ENCODE assay signal across 29 cellular contexts in the genomic region with DNA sequence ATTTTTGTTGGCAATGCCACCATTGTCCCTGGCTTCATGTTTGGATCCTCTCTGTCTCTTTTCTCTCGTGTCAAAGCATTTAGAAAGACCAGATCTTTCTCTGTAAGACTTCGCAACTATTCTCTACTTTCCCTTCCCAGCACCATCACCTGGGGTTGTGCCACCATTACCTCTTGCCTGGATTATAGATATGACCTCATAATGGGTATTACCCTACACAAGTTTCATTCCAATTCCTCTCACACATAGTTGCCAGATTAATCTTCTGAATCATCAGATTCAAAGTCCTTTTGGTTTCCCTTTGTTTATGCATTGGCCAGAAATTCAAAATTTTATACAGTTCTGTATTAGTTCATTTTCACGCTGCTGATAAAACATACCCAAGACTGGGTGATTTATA. TPM values are rescaled to one million over a fixed set of nuclear protein-coding genes. Genes with fewer than 3 reads are reported as not detected.
DNase-seq lines count a peak whose midpoint lies in the region; ATAC-seq and FAIRE-seq lines count a peak whose summit lies in the region.
"Had no signal": no experiment of that assay in that cellular context is flagged by ENCODE, and none has a peak within 500 bp of the region (broad histone marks: within the 10 kb centered on the region; RNA-seq: fewer than 3 reads in every experiment).

No MANE protein-coding gene starts in this region.

- peaks cover 2% of the 10 kb centered on the region for H3K36me3 Mint-ChIP-seq in activated naive CD4-positive, alpha-beta T cell treated with anti-CD3 and anti-CD28 coated beads for 36 hours (ENCODE audit: low read depth)
- no peaks in the 10 kb centered on the region for H3K36me3 Mint-ChIP-seq in T-cell
- no peaks in the 10 kb centered on the region for H3K36me3 Mint-ChIP-seq in central memory CD8-positive, alpha-beta T cell (ENCODE audit: insufficient read depth)

- no peak for DNase-seq in activated naive CD4-positive, alpha-beta T cell treated with anti-CD3 and anti-CD28 coated beads for 36 hours
- no peak for DNase-seq in activated naive CD4-positive, alpha-beta T cell treated with Interleukin-2 at 50 U/mL for 16 hours
- DNase-seq in T-cell (no peak), small intestine (peak; percentile 27), foreskin melanocyte (no peak), GM23248 (no peak)
- no peak for DNase-seq in central memory CD8-positive, alpha-beta T cell (ENCODE audit: low spot score in 2 of 2)
- DNase-seq: activated CD4-positive, CD25-positive, alpha-beta regulatory T cell; activated effector memory CD4-positive, alpha-beta T cell treated with Interleukin-2 at 50 U/mL for 16 hours; cortex of kidney; effector memory CD8-positive, alpha-beta T cell; erythroblast; H9; lower lobe of right lung; NCI-H1105 treated with DMSO at 0.1 percent for 48 hours; NCI-H2029; NCI-H526 treated with DMSO at 0.1 percent for 48 hours; SIG-M5; stimulated activated CD4-positive, alpha-beta T cell treated with anti-CD3 and anti-CD28 coated beads, Interleukin-2, amount 100 ng/mL, for 48 hours had no signal

- H3K4me3 Mint-ChIP-seq in activated naive CD4-positive, alpha-beta T cell treated with anti-CD3 and anti-CD28 coated beads for 36 hours: no peak overlapping the region
- peak overlapping the region in 1 of 3 donors; percentile 68 for H3K4me3 Mint-ChIP-seq in T-cell
- no peak overlapping the region for H3K4me3 Mint-ChIP-seq in central memory CD8-positive, alpha-beta T cell
- H3K4me3 Mint-ChIP-seq: H9, neural crest cell had no signal

- POLR2A ChIA-PET in T-cell (lab: Charles Lee): no interaction called here

- H3K27ac Mint-ChIP-seq in activated naive CD4-positive, alpha-beta T cell treated with anti-CD3 and anti-CD28 coated beads for 36 hours: peak overlapping the region; percentile 31
- peak overlapping the region; percentile 99 to 100 for H3K27ac Mint-ChIP-seq in T-cell
- H3K27ac Mint-ChIP-seq in central memory CD8-positive, alpha-beta T cell (ENCODE audit: low read depth): peak overlapping the region; percentile 52
- H3K27ac Mint-ChIP-seq: H9 had no signal

- no peak overlapping the region for H3K4me2 ChIP-seq in GM23248 (ENCODE audit: unreplicated experiment)

- no peak for ATAC-seq in T-cell (replicated peaks in 1 of 4)
- ATAC-seq in central memory CD8-positive, alpha-beta T cell (replicated peaks; ENCODE audit: extremely low read depth, poor library complexity, severe bottlenecking): no peak
- ATAC-seq: effector memory CD8-positive, alpha-beta T cell; K562; lower lobe of right lung; Panc1 had no signal

- H3K9me3 Mint-ChIP-seq in activated naive CD4-positive, alpha-beta T cell treated with anti-CD3 and anti-CD28 coated beads for 36 hours: peaks cover 5% of the 10 kb centered on the region
- H3K9me3 Mint-ChIP-seq in T-cell: peaks cover 0 to 5% (median 0%) of the 10 kb centered on the region in 3 donors
- H3K9me3 Mint-ChIP-seq in central memory CD8-positive, alpha-beta T cell: peaks cover 4% of the 10 kb centered on the region
- H3K9me3 Mint-ChIP-seq: effector memory CD8-positive, alpha-beta T cell; neural crest cell had no signal

- no peak overlapping the region for H2AFZ ChIP-seq in GM23248
- H2AFZ ChIP-seq: parathyroid adenoma had no signal

- H4K20me1 ChIP-seq in GM23248 (ENCODE audit: insufficient read depth): no peaks in the 10 kb centered on the region
- H4K20me1 ChIP-seq: BLaER1 treated with 17β-estradiol and CSF1 and Interleukin-3, amounts not matched to agents 10 nM and 100 nM had no signal

- no peak overlapping the region for H3K27ac ChIP-seq in small intestine (ENCODE audit: low read depth in 1 of 2, low read length in 1 of 2)
- H3K27ac ChIP-seq in GM23248: no peak overlapping the region
- H3K27ac ChIP-seq: lower lobe of right lung, parathyroid adenoma, right atrium auricular region had no signal

- H3K9me2 ChIP-seq in GM23248 (ENCODE audit: insufficient read depth): no peaks in the 10 kb centered on the region

- H3K9me3 ChIP-seq in small intestine (ENCODE audit: control insufficient read depth, low read depth) (no peaks in the 10 kb centered on the region), GM23248 (ENCODE audit: low read depth) (no peaks in the 10 kb centered on the region)
- H3K9me3 ChIP-seq: lower lobe of right lung, mucosa of descending colon, right atrium auricular region had no signal

- in situ Hi-C loops in GM23248 (cut with MboI): no loop called here

- no peak overlapping the region for H3K9ac ChIP-seq in GM23248
- H3K9ac ChIP-seq: BLaER1 treated with 17β-estradiol and CSF1 and Interleukin-3, amounts not matched to agents 10 nM and 100 nM; parathyroid adenoma had no signal

- no peaks in the 10 kb centered on the region for H3F3A ChIP-seq in GM23248 (ENCODE audit: insufficient read depth)

- intact Hi-C loops in activated naive CD4-positive, alpha-beta T cell treated with anti-CD3 and anti-CD28 coated beads for 36 hours (cut with micrococcal nuclease): no loop called here

- FAIRE-seq in small intestine (lab: Jason Lieb, UNC): no peak
- FAIRE-seq: GM18507, K562 had no signal

- no peaks in the 10 kb centered on the region for H3K27me3 Mint-ChIP-seq in activated naive CD4-positive, alpha-beta T cell treated with anti-CD3 and anti-CD28 coated beads for 36 hours (ENCODE audit: low read depth)
- no peaks in the 10 kb centered on the region for H3K27me3 Mint-ChIP-seq in T-cell
- H3K27me3 Mint-ChIP-seq in central memory CD8-positive, alpha-beta T cell: peaks cover 10% of the 10 kb centered on the region
- H3K27me3 Mint-ChIP-seq: effector memory CD8-positive, alpha-beta T cell had no signal

- H3K27me3 ChIP-seq in small intestine (ENCODE audit: control insufficient read depth in 2 of 2, insufficient read depth in 2 of 2, low read length in 2 of 2): no peaks in the 10 kb centered on the region
- H3K27me3 ChIP-seq in GM23248 (replicated peaks; ENCODE audit: insufficient read depth): peaks cover 21% of the 10 kb centered on the region
- H3K27me3 ChIP-seq: BLaER1 treated with 17β-estradiol and CSF1 and Interleukin-3, amounts not matched to agents 10 nM and 100 nM; right atrium auricular region had no signal

- H3K4me1 Mint-ChIP-seq in activated naive CD4-positive, alpha-beta T cell treated with anti-CD3 and anti-CD28 coated beads for 36 hours (ENCODE audit: low read depth): peaks cover 40% of the 10 kb centered on the region
- peaks cover 35 to 42% (median 37%) of the 10 kb centered on the region in 3 donors for H3K4me1 Mint-ChIP-seq in T-cell
- H3K4me1 Mint-ChIP-seq in central memory CD8-positive, alpha-beta T cell: peaks cover 35% of the 10 kb centered on the region
- H3K4me1 Mint-ChIP-seq: H9, neural crest cell had no signal

- 76 to 91% (median 84%) methylated on average over 3 of the region's 3 CpGs for WGBS in small intestine, 3 donors
- 27 to 34% methylated on average over 3 of the region's 3 CpGs for WGBS in GM23248 (ENCODE audit: low coverage in 1 of 2, low lambda C conversion rate in 2 of 2, missing lambda C conversion rate in 2 of 2), 2 experiments

- H3K4me1 ChIP-seq in small intestine (ENCODE audit: control insufficient read depth in 2 of 2, insufficient read depth in 1 of 2, low read depth in 1 of 2, low read length in 1 of 2): peaks cover 3 to 11% of the 10 kb centered on the region in 2 donors
- H3K4me1 ChIP-seq in GM23248 (ENCODE audit: insufficient read depth): no peaks in the 10 kb centered on the region
- H3K4me1 ChIP-seq: parathyroid adenoma, right atrium auricular region had no signal

- H3K4me3 ChIP-seq in small intestine (ENCODE audit: low read depth in 1 of 2, low read length in 2 of 2) (no peak overlapping the region), GM23248 (no peak overlapping the region)
- H3K4me3 ChIP-seq: BLaER1 treated with 17β-estradiol and CSF1 and Interleukin-3, amounts not matched to agents 10 nM and 100 nM; K562; lower lobe of right lung; mucosa of descending colon; right atrium auricular region had no signal

- CTCF ChIA-PET in activated naive CD4-positive, alpha-beta T cell treated with anti-CD3 and anti-CD28 coated beads for 36 hours (lab: Charles Lee): interaction anchor here (0.5 to 1.4 kb wide), 2 partner anchors 23 to 57 kb away, joined by 3 to 7 read pairs; no protein-coding TSS in a partner anchor
- CTCF ChIA-PET in T-cell (lab: Charles Lee): interaction anchor here in 1 of 2 donors (0.7 kb wide), 1 partner anchor 313 kb away, joined by 4 read pairs; no protein-coding TSS in a partner anchor

- no peaks in the 10 kb centered on the region for H3K36me3 ChIP-seq in small intestine (ENCODE audit: control insufficient read depth in 2 of 2, insufficient read depth in 2 of 2, low read length in 2 of 2)
- H3K36me3 ChIP-seq in GM23248 (ENCODE audit: low read depth): no peaks in the 10 kb centered on the region
- H3K36me3 ChIP-seq: BLaER1 treated with 17β-estradiol and CSF1 and Interleukin-3, amounts not matched to agents 10 nM and 100 nM; lower lobe of right lung; right atrium auricular region had no signal

- H3K79me2 ChIP-seq in GM23248 (ENCODE audit: insufficient read depth): no peaks in the 10 kb centered on the region
- H3K79me2 ChIP-seq: parathyroid adenoma had no signal

RNA-seq across cellular contexts. Expression of a gene that starts 27.2 kb away (rescaled TPM):
- total RNA-seq in activated naive CD4-positive, alpha-beta T cell treated with anti-CD3 and anti-CD28 coated beads for 36 hours: under 1 TPM; 0.17 to 0.26 TPM
- total RNA-seq in T-cell: under 1 TPM in 4 of 5 donors, not detected in 1; 0.19 to 0.82 (median 0.52) TPM
- polyA plus RNA-seq in small intestine (1 to 10 TPM in 1 of 3 donors, not detected in 2; 1.1 TPM), GM23248 (2016; fragmentation: Nextera tagmentation; extraction: Ambion mirVana) (not detected in 2 replicates)
- total RNA-seq in GM23248 (2014; rRNA removed; shearing (Covaris generic)): not detected in 2 replicates
- total RNA-seq: neural crest cell, right atrium auricular region had no signal

RNA-seq across cellular contexts. Expression of a gene that starts 30.4 kb away (rescaled TPM):
- under 1 TPM in 1 of 2 experiments, not detected in 1; 0.05 TPM for total RNA-seq in activated naive CD4-positive, alpha-beta T cell treated with anti-CD3 and anti-CD28 coated beads for 36 hours
- total RNA-seq in T-cell: under 1 TPM in 2 of 5 donors, not detected in 3; 0.10 to 0.13 TPM
- polyA plus RNA-seq in small intestine: 1 to 10 TPM in 2 of 3 donors, not detected in 1; 1.1 to 4.0 TPM
- total RNA-seq in GM23248 (2014; rRNA removed; shearing (Covaris generic)): not detected in 2 replicates
- polyA plus RNA-seq in GM23248 (2016; fragmentation: Nextera tagmentation; extraction: Ambion mirVana): 0.05 TPM in 1 of 2 replicates, not detected in the other
- total RNA-seq: HT-29, MCF 10A had no signal

RNA-seq across cellular contexts. Expression of a gene that starts 41.4 kb away (rescaled TPM):
- total RNA-seq in activated naive CD4-positive, alpha-beta T cell treated with anti-CD3 and anti-CD28 coated beads for 36 hours: 100 to 1,000 TPM; 205 to 216 TPM
- total RNA-seq in T-cell: 100 to 1,000 TPM; 321 to 526 (median 484) TPM
- polyA plus RNA-seq in small intestine (100 to 1,000 TPM in 2 of 3 donors, 10 to 100 TPM in 1; 80.4 to 376 (median 195) TPM), GM23248 (2016; fragmentation: Nextera tagmentation; extraction: Ambion mirVana) (9.6 and 10.2 TPM in 2 replicates)
- total RNA-seq in GM23248 (2014; rRNA removed; shearing (Covaris generic)): 3.9 and 13.7 TPM in 2 replicates

RNA-seq across cellular contexts. Expression of a gene that starts 52.9 kb away (rescaled TPM):
- total RNA-seq in activated naive CD4-positive, alpha-beta T cell treated with anti-CD3 and anti-CD28 coated beads for 36 hours: 1 to 10 TPM; 6.2 to 6.6 TPM
- 10 to 100 TPM; 13.3 to 26.4 (median 20.5) TPM for total RNA-seq in T-cell
- polyA plus RNA-seq in small intestine (10 to 100 TPM in 2 of 3 donors, 1 to 10 TPM in 1; 9.7 to 18.7 (median 12.3) TPM), GM23248 (2016; fragmentation: Nextera tagmentation; extraction: Ambion mirVana) (9.3 and 10.0 TPM in 2 replicates)
- 21.0 and 33.8 TPM in 2 replicates for total RNA-seq in GM23248 (2014; rRNA removed; shearing (Covaris generic))

RNA-seq across cellular contexts. Expression of a gene that starts 57.4 kb away (rescaled TPM):
- total RNA-seq in activated naive CD4-positive, alpha-beta T cell treated with anti-CD3 and anti-CD28 coated beads for 36 hours: under 1 TPM; 0.36 to 0.57 TPM
- total RNA-seq in T-cell: 1 to 10 TPM in 1 of 5 donors, under 1 TPM in 4; 0.15 to 1.3 (median 0.44) TPM
- under 1 TPM in 1 of 3 donors, not detected in 2; 0.55 TPM for polyA plus RNA-seq in small intestine
- total RNA-seq in GM23248 (2014; rRNA removed; shearing (Covaris generic)): under 0.01 TPM in 1 of 2 replicates, not detected in the other
- 0.14 and 0.49 TPM in 2 replicates for polyA plus RNA-seq in GM23248 (2016; fragmentation: Nextera tagmentation; extraction: Ambion mirVana)

Comparison
In these comparisons a context has a peak if more than half of its experiments do, and no peak if none do; other contexts are left out.
1. H3K27ac Mint-ChIP-seq: peak in every context shown above with its lines; median percentile 100 in T-cell; 52 in central memory CD8-positive, alpha-beta T cell; 31 in activated naive CD4-positive, alpha-beta T cell treated with anti-CD3 and anti-CD28 coated beads for 36 hours.
2. RNA of a gene that starts 41.4 kb away (total RNA-seq): 321 to 526 TPM in T-cell and 205 to 216 TPM in activated naive CD4-positive, alpha-beta T cell treated with anti-CD3 and anti-CD28 coated beads for 36 hours; 3.9 to 13.7 TPM in GM23248; every median in the first group is over 10 times any median in the second.